ENCODE assay signal across 1 cellular context in genomic region chr6:42745638-42746451, GRCh38.
A peak's percentile ranks its signal among the peaks of the same experiment; 100 is the strongest.
TF ChIP-seq lines count a peak whose summit lies in the region.

Gene TBCC, minus strand, starts transcription at chr6:42746103. Its CDS starts 30 bp downstream, at chr6:42746073.

TF ChIP-seq in K562, 482 proteins besides CTCF, POLR2A, EP300 and RAD21 (continued from another document):
- TF ChIP-seq ESRRB (CRISPR knock-in tag; IDR thresholded peaks at IDR 0.05; ENCODE audit: borderline replicate concordance) (no peak), CHD1 (IDR thresholded peaks at IDR 0.05; ENCODE audit: low read length) (peak; percentile 96), ZBTB12 (CRISPR knock-in tag; IDR thresholded peaks at IDR 0.05) (0 out of 2 replicates have a peak, but pooled peaks have one; percentile 38), NR2C2 (CRISPR knock-in tag; IDR thresholded peaks at IDR 0.05) (peak; percentile 78), NR2C2 (tag; IDR thresholded peaks at IDR 0.05) (peak; percentile 45; the same call in 1 of the 2 replicates), ZBTB5 (IDR thresholded peaks at IDR 0.05) (no peak), ZNF212 (CRISPR knock-in tag; IDR thresholded peaks at IDR 0.05) (no peak), FOXJ2 (tag; IDR thresholded peaks at IDR 0.05) (0 out of 2 replicates have a peak, but pooled peaks have one; percentile 64), AFF1 (IDR thresholded peaks at IDR 0.05; ENCODE audit: low read depth in 1 of 2, partially characterized antibody in 2 of 2) (peak in 1 of 2 experiments; percentile 37), ZNF639 (CRISPR knock-in tag; conservative IDR thresholded peaks at IDR 0.05 in 1 of 2, IDR thresholded peaks at IDR 0.05 in 1 of 2) (peak in 1 of 2 experiments; percentile 61; a peak in 1 of 4 replicates), ZNF507 (tag; conservative IDR thresholded peaks at IDR 0.05) (no peak), THRB (CRISPR knock-in tag; conservative IDR thresholded peaks at IDR 0.05) (no peak)
